In the genomic region with DNA sequence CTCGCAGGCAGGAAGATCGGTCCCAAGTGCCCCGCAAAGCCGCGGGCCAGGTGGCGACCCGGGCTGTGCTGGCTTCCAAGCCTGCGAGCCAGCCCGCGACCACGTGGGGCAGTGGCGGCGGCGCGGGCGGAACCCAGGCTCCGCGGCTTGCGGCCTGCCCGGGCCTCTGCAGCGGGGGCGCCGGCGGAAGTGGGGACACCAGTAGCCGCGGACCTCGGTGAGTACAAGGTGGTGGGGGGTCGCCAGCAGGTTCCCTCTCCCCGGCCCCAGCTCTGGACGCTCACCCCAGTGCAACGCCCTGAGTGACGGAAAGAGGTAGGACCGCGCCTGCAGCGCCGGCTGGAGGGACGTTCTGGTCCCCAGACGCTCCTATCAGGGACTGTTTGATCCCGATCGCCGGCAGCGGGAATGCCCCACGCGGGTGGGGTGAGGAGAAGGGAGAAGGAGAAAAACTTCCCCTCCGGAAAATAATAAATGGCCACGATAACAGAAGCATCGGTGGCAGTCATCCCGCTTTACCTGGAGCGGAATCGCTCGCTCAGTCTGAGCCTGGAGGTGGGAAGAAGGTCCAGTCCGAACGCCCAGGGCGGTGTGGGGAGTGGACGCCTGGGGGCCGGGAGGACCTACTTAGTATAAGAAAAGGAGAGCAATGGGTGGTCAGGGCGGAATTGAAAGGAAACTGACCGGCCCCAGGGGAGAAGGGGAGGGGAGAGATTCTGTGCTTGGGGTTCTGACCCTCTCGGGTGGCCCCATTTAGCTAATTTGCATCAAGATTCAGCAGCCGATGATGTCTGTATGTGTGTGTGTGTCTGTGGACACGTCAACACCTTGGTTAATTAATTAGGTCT, we compare ENCODE assay signal across 1 cellular context.
TF ChIP-seq lines count a peak whose summit lies in the region.

A gene with protein sequence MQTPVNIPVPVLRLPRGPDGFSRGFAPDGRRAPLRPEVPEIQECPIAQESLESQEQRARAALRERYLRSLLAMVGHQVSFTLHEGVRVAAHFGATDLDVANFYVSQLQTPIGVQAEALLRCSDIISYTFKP (plus strand): TSS at position 198 of the 848 bp plus-strand sequence. CDS start 10,855 bp downstream, outside the sequence.

TF ChIP-seq in HepG2, 621 proteins besides CTCF, POLR2A, EP300 and RAD21 (continued from another document and continues in another):
- TF ChIP-seq ZNF337 (CRISPR knock-in tag; IDR thresholded peaks at IDR 0.05; ENCODE audit: borderline replicate concordance, low read depth) (no peak), ZBTB38 (CRISPR knock-in tag; IDR thresholded peaks at IDR 0.05) (peak; percentile 98), ZNF788 (CRISPR knock-in tag; IDR thresholded peaks at IDR 0.05; ENCODE audit: borderline replicate concordance) (peak; percentile 89; the same call in 1 of the 2 replicates), ZNF644 (CRISPR knock-in tag; IDR thresholded peaks at IDR 0.05; ENCODE audit: low read depth) (no peak), KLF9 (CRISPR knock-in tag; IDR thresholded peaks at IDR 0.05; ENCODE audit: low read depth) (no peak), KMT2B (CRISPR knock-in tag; IDR thresholded peaks at IDR 0.05) (peak; percentile 81), SRY (CRISPR knock-in tag; IDR thresholded peaks at IDR 0.05) (peak; percentile 74), KDM3A (CRISPR knock-in tag; IDR thresholded peaks at IDR 0.05; ENCODE audit: low read depth) (peak; percentile 32; the same call in 1 of the 2 replicates), ELF4 (CRISPR knock-in tag; IDR thresholded peaks at IDR 0.05; ENCODE audit: borderline replicate concordance) (no peak), ZFP41 (CRISPR knock-in tag; IDR thresholded peaks at IDR 0.05; ENCODE audit: borderline replicate concordance) (peak; percentile 70; the same call in 1 of the 2 replicates), GABPB1 (CRISPR knock-in tag; IDR thresholded peaks at IDR 0.05) (peak; percentile 98), SALL2 (CRISPR knock-in tag; IDR thresholded peaks at IDR 0.05) (peak; percentile 99), SIX4 (CRISPR knock-in tag; IDR thresholded peaks at IDR 0.05) (peak; percentile 57; the same call in 1 of the 2 replicates), HNRNPLL (IDR thresholded peaks at IDR 0.05; ENCODE audit: low read depth, low read length, poor library complexity, severe bottlenecking) (peak; percentile 71), MLLT10 (CRISPR knock-in tag; IDR thresholded peaks at IDR 0.05) (no peak), GATAD2A (CRISPR knock-in tag; IDR thresholded peaks at IDR 0.05) (peak; percentile 22; the same call in 1 of the 2 replicates), POGZ (CRISPR knock-in tag; IDR thresholded peaks at IDR 0.05) (peak; percentile 77), ZNF3 (CRISPR knock-in tag; IDR thresholded peaks at IDR 0.05) (no peak), HOXA9 (CRISPR knock-in tag; IDR thresholded peaks at IDR 0.05; ENCODE audit: borderline replicate concordance) (no peak; the same call in 1 of the 2 replicates), ZNF382 (CRISPR knock-in tag; IDR thresholded peaks at IDR 0.05; ENCODE audit: borderline replicate concordance) (no peak), POLR2AphosphoS5 (IDR thresholded peaks at IDR 0.05; ENCODE audit: low read depth, low read length) (peak; percentile 82), KLF12 (CRISPR knock-in tag; IDR thresholded peaks at IDR 0.05; ENCODE audit: borderline replicate concordance) (peak; percentile 95), KMT2A (CRISPR knock-in tag; IDR thresholded peaks at IDR 0.05) (peak; percentile 96), HHEX (CRISPR knock-in tag; IDR thresholded peaks at IDR 0.05) (no peak), MIXL1 (CRISPR knock-in tag; IDR thresholded peaks at IDR 0.05) (peak; percentile 63; the same call in 1 of the 2 replicates), PHF5A (CRISPR knock-in tag; IDR thresholded peaks at IDR 0.05; ENCODE audit: low read depth, unreplicated experiment) (peak; percentile 89), SOX5 (CRISPR knock-in tag; IDR thresholded peaks at IDR 0.05; ENCODE audit: borderline replicate concordance) (peak; percentile 44; the same call in 1 of the 2 replicates), CREB1 (IDR thresholded peaks at IDR 0.05) (no peak; the same call in 1 of the 2 replicates), CREB1 (CRISPR knock-in tag; IDR thresholded peaks at IDR 0.05) (no peak), NFKBIZ (CRISPR knock-in tag; IDR thresholded peaks at IDR 0.05) (0 out of 2 replicates have a peak, but pooled peaks have one; percentile 51), PHB2 (IDR thresholded peaks at IDR 0.05; ENCODE audit: partially characterized antibody) (no peak), NRL (CRISPR knock-in tag; IDR thresholded peaks at IDR 0.05; ENCODE audit: borderline replicate concordance) (peak; percentile 28; the same call in 1 of the 2 replicates), CEBPB (IDR thresholded peaks at IDR 0.05; ENCODE audit: borderline replicate concordance, low read depth, low read length) (no peak), ZSCAN22 (CRISPR knock-in tag; IDR thresholded peaks at IDR 0.05) (no peak; the same call in 1 of the 2 replicates), CREM (IDR thresholded peaks at IDR 0.05) (no peak), CREM (CRISPR knock-in tag; IDR thresholded peaks at IDR 0.05) (no peak), GABPA (IDR thresholded peaks at IDR 0.05; ENCODE audit: low read depth, low read length) (peak; percentile 99), GABPA (CRISPR knock-in tag; IDR thresholded peaks at IDR 0.05; ENCODE audit: low read depth) (peak; percentile 91)
- TF ChIP-seq, protein P1, sequence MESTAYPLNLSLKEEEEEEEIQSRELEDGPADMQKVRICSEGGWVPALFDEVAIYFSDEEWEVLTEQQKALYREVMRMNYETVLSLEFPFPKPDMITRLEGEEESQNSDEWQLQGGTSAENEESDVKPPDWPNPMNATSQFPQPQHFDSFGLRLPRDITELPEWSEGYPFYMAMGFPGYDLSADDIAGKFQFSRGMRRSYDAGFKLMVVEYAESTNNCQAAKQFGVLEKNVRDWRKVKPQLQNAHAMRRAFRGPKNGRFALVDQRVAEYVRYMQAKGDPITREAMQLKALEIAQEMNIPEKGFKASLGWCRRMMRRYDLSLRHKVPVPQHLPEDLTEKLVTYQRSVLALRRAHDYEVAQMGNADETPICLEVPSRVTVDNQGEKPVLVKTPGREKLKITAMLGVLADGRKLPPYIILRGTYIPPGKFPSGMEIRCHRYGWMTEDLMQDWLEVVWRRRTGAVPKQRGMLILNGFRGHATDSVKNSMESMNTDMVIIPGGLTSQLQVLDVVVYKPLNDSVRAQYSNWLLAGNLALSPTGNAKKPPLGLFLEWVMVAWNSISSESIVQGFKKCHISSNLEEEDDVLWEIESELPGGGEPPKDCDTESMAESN (CRISPR knock-in tag; conservative IDR thresholded peaks at IDR 0.05): peak; percentile 95
- TF ChIP-seq, protein P2, sequence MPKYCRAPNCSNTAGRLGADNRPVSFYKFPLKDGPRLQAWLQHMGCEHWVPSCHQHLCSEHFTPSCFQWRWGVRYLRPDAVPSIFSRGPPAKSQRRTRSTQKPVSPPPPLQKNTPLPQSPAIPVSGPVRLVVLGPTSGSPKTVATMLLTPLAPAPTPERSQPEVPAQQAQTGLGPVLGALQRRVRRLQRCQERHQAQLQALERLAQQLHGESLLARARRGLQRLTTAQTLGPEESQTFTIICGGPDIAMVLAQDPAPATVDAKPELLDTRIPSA (CRISPR knock-in tag; IDR thresholded peaks at IDR 0.05; ENCODE audit: borderline replicate concordance): no peak
- TF ChIP-seq, protein P3, sequence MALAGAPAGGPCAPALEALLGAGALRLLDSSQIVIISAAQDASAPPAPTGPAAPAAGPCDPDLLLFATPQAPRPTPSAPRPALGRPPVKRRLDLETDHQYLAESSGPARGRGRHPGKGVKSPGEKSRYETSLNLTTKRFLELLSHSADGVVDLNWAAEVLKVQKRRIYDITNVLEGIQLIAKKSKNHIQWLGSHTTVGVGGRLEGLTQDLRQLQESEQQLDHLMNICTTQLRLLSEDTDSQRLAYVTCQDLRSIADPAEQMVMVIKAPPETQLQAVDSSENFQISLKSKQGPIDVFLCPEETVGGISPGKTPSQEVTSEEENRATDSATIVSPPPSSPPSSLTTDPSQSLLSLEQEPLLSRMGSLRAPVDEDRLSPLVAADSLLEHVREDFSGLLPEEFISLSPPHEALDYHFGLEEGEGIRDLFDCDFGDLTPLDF (CRISPR knock-in tag; IDR thresholded peaks at IDR 0.05): peak; percentile 58; the same call in 1 of the 2 replicates
- TF ChIP-seq, protein P4, sequence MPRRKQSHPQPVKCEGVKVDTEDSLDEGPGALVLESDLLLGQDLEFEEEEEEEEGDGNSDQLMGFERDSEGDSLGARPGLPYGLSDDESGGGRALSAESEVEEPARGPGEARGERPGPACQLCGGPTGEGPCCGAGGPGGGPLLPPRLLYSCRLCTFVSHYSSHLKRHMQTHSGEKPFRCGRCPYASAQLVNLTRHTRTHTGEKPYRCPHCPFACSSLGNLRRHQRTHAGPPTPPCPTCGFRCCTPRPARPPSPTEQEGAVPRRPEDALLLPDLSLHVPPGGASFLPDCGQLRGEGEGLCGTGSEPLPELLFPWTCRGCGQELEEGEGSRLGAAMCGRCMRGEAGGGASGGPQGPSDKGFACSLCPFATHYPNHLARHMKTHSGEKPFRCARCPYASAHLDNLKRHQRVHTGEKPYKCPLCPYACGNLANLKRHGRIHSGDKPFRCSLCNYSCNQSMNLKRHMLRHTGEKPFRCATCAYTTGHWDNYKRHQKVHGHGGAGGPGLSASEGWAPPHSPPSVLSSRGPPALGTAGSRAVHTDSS (CRISPR knock-in tag; conservative IDR thresholded peaks at IDR 0.05): no peak
- TF ChIP-seq, protein P5, sequence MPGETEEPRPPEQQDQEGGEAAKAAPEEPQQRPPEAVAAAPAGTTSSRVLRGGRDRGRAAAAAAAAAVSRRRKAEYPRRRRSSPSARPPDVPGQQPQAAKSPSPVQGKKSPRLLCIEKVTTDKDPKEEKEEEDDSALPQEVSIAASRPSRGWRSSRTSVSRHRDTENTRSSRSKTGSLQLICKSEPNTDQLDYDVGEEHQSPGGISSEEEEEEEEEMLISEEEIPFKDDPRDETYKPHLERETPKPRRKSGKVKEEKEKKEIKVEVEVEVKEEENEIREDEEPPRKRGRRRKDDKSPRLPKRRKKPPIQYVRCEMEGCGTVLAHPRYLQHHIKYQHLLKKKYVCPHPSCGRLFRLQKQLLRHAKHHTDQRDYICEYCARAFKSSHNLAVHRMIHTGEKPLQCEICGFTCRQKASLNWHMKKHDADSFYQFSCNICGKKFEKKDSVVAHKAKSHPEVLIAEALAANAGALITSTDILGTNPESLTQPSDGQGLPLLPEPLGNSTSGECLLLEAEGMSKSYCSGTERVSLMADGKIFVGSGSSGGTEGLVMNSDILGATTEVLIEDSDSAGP (CRISPR knock-in tag; IDR thresholded peaks at IDR 0.05; ENCODE audit: borderline replicate concordance): peak; percentile 95
- TF ChIP-seq, protein P6, sequence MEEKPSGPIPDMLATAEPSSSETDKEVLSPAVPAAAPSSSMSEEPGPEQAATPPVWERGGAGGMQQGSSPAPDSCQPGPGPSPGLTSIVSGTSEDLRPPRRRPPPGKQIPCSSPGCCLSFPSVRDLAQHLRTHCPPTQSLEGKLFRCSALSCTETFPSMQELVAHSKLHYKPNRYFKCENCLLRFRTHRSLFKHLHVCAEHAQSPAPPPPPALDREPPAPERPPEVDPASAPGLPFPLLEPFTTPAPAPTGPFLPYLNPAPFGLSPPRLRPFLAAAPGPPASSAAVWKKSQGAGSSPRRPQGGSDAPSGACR (CRISPR knock-in tag; IDR thresholded peaks at IDR 0.05): peak; percentile 54; the same call in 1 of the 2 replicates
- TF ChIP-seq, protein P7, sequence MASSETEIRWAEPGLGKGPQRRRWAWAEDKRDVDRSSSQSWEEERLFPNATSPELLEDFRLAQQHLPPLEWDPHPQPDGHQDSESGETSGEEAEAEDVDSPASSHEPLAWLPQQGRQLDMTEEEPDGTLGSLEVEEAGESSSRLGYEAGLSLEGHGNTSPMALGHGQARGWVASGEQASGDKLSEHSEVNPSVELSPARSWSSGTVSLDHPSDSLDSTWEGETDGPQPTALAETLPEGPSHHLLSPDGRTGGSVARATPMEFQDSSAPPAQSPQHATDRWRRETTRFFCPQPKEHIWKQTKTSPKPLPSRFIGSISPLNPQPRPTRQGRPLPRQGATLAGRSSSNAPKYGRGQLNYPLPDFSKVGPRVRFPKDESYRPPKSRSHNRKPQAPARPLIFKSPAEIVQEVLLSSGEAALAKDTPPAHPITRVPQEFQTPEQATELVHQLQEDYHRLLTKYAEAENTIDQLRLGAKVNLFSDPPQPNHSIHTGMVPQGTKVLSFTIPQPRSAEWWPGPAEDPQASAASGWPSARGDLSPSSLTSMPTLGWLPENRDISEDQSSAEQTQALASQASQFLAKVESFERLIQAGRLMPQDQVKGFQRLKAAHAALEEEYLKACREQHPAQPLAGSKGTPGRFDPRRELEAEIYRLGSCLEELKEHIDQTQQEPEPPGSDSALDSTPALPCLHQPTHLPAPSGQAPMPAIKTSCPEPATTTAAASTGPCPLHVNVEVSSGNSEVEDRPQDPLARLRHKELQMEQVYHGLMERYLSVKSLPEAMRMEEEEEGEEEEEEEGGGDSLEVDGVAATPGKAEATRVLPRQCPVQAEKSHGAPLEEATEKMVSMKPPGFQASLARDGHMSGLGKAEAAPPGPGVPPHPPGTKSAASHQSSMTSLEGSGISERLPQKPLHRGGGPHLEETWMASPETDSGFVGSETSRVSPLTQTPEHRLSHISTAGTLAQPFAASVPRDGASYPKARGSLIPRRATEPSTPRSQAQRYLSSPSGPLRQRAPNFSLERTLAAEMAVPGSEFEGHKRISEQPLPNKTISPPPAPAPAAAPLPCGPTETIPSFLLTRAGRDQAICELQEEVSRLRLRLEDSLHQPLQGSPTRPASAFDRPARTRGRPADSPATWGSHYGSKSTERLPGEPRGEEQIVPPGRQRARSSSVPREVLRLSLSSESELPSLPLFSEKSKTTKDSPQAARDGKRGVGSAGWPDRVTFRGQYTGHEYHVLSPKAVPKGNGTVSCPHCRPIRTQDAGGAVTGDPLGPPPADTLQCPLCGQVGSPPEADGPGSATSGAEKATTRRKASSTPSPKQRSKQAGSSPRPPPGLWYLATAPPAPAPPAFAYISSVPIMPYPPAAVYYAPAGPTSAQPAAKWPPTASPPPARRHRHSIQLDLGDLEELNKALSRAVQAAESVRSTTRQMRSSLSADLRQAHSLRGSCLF (CRISPR knock-in tag; IDR thresholded peaks at IDR 0.05; ENCODE audit: borderline replicate concordance): 0 out of 2 replicates have a peak, but pooled peaks have one; percentile 16
- TF ChIP-seq, protein P8, sequence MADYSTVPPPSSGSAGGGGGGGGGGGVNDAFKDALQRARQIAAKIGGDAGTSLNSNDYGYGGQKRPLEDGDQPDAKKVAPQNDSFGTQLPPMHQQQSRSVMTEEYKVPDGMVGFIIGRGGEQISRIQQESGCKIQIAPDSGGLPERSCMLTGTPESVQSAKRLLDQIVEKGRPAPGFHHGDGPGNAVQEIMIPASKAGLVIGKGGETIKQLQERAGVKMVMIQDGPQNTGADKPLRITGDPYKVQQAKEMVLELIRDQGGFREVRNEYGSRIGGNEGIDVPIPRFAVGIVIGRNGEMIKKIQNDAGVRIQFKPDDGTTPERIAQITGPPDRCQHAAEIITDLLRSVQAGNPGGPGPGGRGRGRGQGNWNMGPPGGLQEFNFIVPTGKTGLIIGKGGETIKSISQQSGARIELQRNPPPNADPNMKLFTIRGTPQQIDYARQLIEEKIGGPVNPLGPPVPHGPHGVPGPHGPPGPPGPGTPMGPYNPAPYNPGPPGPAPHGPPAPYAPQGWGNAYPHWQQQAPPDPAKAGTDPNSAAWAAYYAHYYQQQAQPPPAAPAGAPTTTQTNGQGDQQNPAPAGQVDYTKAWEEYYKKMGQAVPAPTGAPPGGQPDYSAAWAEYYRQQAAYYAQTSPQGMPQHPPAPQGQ (CRISPR knock-in tag; IDR thresholded peaks at IDR 0.05; ENCODE audit: borderline replicate concordance): no peak
